Comparison of ENCODE assay signal across 8 cellular contexts in the genomic region with DNA sequence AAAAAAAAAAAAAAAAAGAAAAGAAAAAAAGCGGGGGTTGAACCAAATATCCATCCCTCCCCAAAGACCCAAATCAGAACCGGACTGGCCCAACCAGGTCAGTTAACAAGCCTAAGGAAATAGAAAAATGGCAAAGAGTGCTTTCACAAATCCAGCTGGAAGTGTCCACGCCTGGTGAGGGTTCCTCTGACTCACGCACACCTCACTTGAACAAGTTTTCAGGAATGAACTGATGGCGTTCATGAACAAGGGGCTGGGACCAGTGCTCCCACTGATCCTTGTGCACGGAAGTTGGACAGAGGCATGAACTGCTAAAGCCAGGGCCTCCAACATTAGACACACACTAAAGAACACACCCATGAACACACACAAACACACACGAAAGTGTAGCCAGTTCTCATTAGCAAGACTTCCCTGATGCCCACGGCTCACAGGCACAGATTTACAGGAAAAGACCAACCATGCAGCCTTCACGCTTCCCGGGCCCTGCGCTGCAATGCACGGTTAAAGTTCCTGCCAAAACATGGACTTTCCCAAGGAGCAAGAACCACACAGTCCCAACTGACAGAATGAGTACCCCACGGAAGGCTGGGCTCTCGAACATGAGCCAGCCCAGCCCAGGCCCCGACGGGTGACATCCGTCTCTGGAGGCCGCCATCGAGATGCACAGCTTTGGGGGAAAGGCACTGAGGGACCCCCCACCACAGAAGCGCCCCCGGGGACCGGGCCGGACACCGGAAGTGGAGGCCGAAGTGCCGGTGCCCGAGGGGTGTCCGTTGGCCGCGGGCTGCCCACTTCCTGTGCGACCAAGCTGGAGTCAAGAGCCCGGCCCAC. TPM values are rescaled to one million over a fixed set of nuclear protein-coding genes. Genes with fewer than 3 reads are reported as not detected.
DNase-seq lines count a peak whose midpoint lies in the region; ATAC-seq, FAIRE-seq and TF ChIP-seq lines count a peak whose summit lies in the region.

No MANE protein-coding gene starts in this region.

- no peak for FAIRE-seq in pancreas (lab: Jason Lieb, UNC)

- peaks cover 36% of the 10 kb centered on the region for H3K4me1 Mint-ChIP-seq in activated T-cell treated with anti-CD3 and anti-CD28 coated beads, Interleukin-2, amount 50 U/mL, for 4 hours (ENCODE audit: low read depth)

- H3K4me1 ChIP-seq in gastroesophageal sphincter, result peaks cover 0 to 35% (median 11%) of the 10 kb centered on the region in 3 donors
- peaks cover 0 to 17% (median 4%) of the 10 kb centered on the region in 3 donors for H3K4me1 ChIP-seq in pancreas

- H3K36me3 Mint-ChIP-seq in activated T-cell treated with anti-CD3 and anti-CD28 coated beads, Interleukin-2, amount 50 U/mL, for 4 hours (ENCODE audit: insufficient read depth), result peaks cover 13% of the 10 kb centered on the region

- no peak for TF ChIP-seq POLR2A in gastroesophageal sphincter (IDR thresholded peaks at IDR 0.05)

- H3K27ac ChIP-seq in gastroesophageal sphincter (peak overlapping the region; percentile 63 to 92 (median 91)), pancreas (peak overlapping the region; percentile 41 to 72 (median 48))

- H3K9me3 Mint-ChIP-seq in activated T-cell treated with anti-CD3 and anti-CD28 coated beads, Interleukin-2, amount 50 U/mL, for 4 hours, result no peaks in the 10 kb centered on the region

- TF ChIP-seq EP300 in gastroesophageal sphincter (IDR thresholded peaks at IDR 0.05), result no peak

- 11 to 15% methylated on average over 5 to 6 of the region's 32 CpGs for WGBS in gastroesophageal sphincter (ENCODE audit: low coverage in 1 of 2), 2 donors
- WGBS in pancreas, 2 donors, result 4 to 5% methylated on average over 32 of the region's 32 CpGs

- peak; percentile 69 for DNase-seq in Daoy (ENCODE audit: low read depth)
- DNase-seq in Jurkat, Clone E6-1 (ENCODE audit: low read depth, low spot score), result no peak
- peak; percentile 14 for DNase-seq in activated T-cell treated with anti-CD3 and anti-CD28 coated beads, Interleukin-2, amount 50 U/mL, for 4 hours
- DNase-seq in pancreas, result peak in 3 of 6 donors; percentile 12 to 67 (median 50)
- DNase-seq in NCI-H1436 (lab: John Stamatoyannopoulos, UW), result no peak
- DNase-seq in cerebellum (ENCODE audit: low spot score), result no peak

- H3K4me3 Mint-ChIP-seq in activated T-cell treated with anti-CD3 and anti-CD28 coated beads, Interleukin-2, amount 50 U/mL, for 4 hours, result peak overlapping the region; percentile 95

- no peak for TF ChIP-seq CTCF in gastroesophageal sphincter (IDR thresholded peaks at IDR 0.05)
- no peak for TF ChIP-seq CTCF in pancreas (IDR thresholded peaks at IDR 0.05)

- H3K27me3 ChIP-seq in gastroesophageal sphincter, result no peaks in the 10 kb centered on the region
- no peaks in the 10 kb centered on the region for H3K27me3 ChIP-seq in pancreas

- peak; percentile 17 for ATAC-seq in GM21576 (IDR thresholded peaks at IDR 0.05; ENCODE audit: unreplicated experiment)
- ATAC-seq in activated T-cell treated with anti-CD3 and anti-CD28 coated beads, Interleukin-2, amount 50 U/mL, for 4 hours, result peak in 1 of 2 donors; percentile 12
- peak; percentile 19 for ATAC-seq in gastroesophageal sphincter
- ATAC-seq in pancreas, result peak; percentile 11 to 33 (median 21)

- H3K4me3 ChIP-seq in Jurkat, Clone E6-1 (ENCODE audit: low read length), result peak overlapping the region; percentile 94
- peak overlapping the region; percentile 72 to 88 for H3K4me3 ChIP-seq in gastroesophageal sphincter
- peak overlapping the region; percentile 56 to 92 (median 73) for H3K4me3 ChIP-seq in pancreas

- H3K9me3 ChIP-seq in gastroesophageal sphincter (no peaks in the 10 kb centered on the region), pancreas (no peaks in the 10 kb centered on the region)

- H3K27me3 Mint-ChIP-seq in activated T-cell treated with anti-CD3 and anti-CD28 coated beads, Interleukin-2, amount 50 U/mL, for 4 hours (ENCODE audit: low read depth), result no peaks in the 10 kb centered on the region

- intact Hi-C loops in pancreas (cut with DNase I), result no loop called here

- H3K36me3 ChIP-seq in gastroesophageal sphincter (peaks cover 0 to 2% of the 10 kb centered on the region in 2 donors), pancreas (no peaks in the 10 kb centered on the region)

RNA-seq across cellular contexts. Expression of gene DNMT1, which starts 0.9 kb away (rescaled TPM):
- 126 and 140 TPM in 2 replicates for total RNA-seq in Daoy (2014; rRNA removed; shearing (Covaris generic))
- 313 TPM for polyA plus RNA-seq in Jurkat, Clone E6-1 (2012; ENCODE audit: insufficient read depth, insufficient read length)
- 100 to 1,000 TPM; 353 to 433 (median 355) TPM for total RNA-seq in activated T-cell treated with anti-CD3 and anti-CD28 coated beads, Interleukin-2, amount 50 U/mL, for 4 hours
- total RNA-seq in gastroesophageal sphincter (10 to 100 TPM; 28.1 to 50.6 (median 38.1) TPM), pancreas (10 to 100 TPM; 11.4 to 27.5 (median 15.4) TPM), cerebellum (42.7 TPM)
- 10 to 100 TPM; 26.4 to 28.7 TPM for polyA plus RNA-seq in pancreas

RNA-seq across cellular contexts. Expression of gene S1PR2, which starts 37.2 kb away (rescaled TPM):
- 3.5 and 3.7 TPM in 2 replicates for total RNA-seq in Daoy (2014; rRNA removed; shearing (Covaris generic))
- 1.5 TPM for polyA plus RNA-seq in Jurkat, Clone E6-1 (2012; ENCODE audit: insufficient read depth, insufficient read length)
- 10 to 100 TPM; 15.0 to 18.4 (median 16.0) TPM for total RNA-seq in activated T-cell treated with anti-CD3 and anti-CD28 coated beads, Interleukin-2, amount 50 U/mL, for 4 hours
- total RNA-seq in gastroesophageal sphincter, result 10 to 100 TPM in 3 of 4 donors, 1 to 10 TPM in 1; 7.5 to 24.5 (median 16.7) TPM
- 1 to 10 TPM; 1.9 to 4.8 (median 3.0) TPM for total RNA-seq in pancreas
- polyA plus RNA-seq in pancreas, result 1 to 10 TPM; 1.6 to 2.0 TPM
- 4.9 TPM for total RNA-seq in cerebellum

RNA-seq across cellular contexts. Expression of gene MRPL4, which starts 58.1 kb away (rescaled TPM):
- total RNA-seq in Daoy (2014; rRNA removed; shearing (Covaris generic)), result 107 and 125 TPM in 2 replicates
- 106 TPM for polyA plus RNA-seq in Jurkat, Clone E6-1 (2012; ENCODE audit: insufficient read depth, insufficient read length)
- total RNA-seq in activated T-cell treated with anti-CD3 and anti-CD28 coated beads, Interleukin-2, amount 50 U/mL, for 4 hours, result 100 to 1,000 TPM; 213 to 268 (median 239) TPM
- total RNA-seq in gastroesophageal sphincter (10 to 100 TPM; 45.8 to 86.0 (median 51.9) TPM), pancreas (10 to 100 TPM in 4 of 6 donors, 1 to 10 TPM in 2; 9.9 to 17.6 (median 14.9) TPM), cerebellum (8.1 TPM)
- 10 to 100 TPM; 23.5 to 34.4 TPM for polyA plus RNA-seq in pancreas

Comparison
In these comparisons a context has a peak if more than half of its experiments do, and no peak if none do; other contexts are left out.
1. DNase-seq: peak in Daoy (single experiment) and activated T-cell treated with anti-CD3 and anti-CD28 coated beads, Interleukin-2, amount 50 U/mL, for 4 hours (single experiment); none in Jurkat, Clone E6-1 (single experiment), NCI-H1436 (single experiment) and cerebellum (single experiment).
2. Peak in every context shown above with its lines, with median percentiles within 50 percentile points of each other: H3K4me3 ChIP-seq.